In genomic region chr16:50671644-50672260, GRCh38 we compare ENCODE assay signal across 8 cellular contexts. TPM values are rescaled to one million over a fixed set of nuclear protein-coding genes. Genes with fewer than 3 reads are reported as not detected.
DNase-seq lines count a peak whose midpoint lies in the region; ATAC-seq, FAIRE-seq and TF ChIP-seq lines count a peak whose summit lies in the region.

No MANE protein-coding gene starts in this region.

- H3K27me3 ChIP-seq in body of pancreas (peaks cover 0 to 9% of the 10 kb centered on the region in 2 donors), neural cell (ENCODE audit: insufficient read depth, low read depth, low read length) (no peaks in the 10 kb centered on the region)

- peaks cover 4% of the 10 kb centered on the region for H3K4me1 ChIP-seq in body of pancreas

- H3K4me3 ChIP-seq in AG04449 (ENCODE audit: low read depth, low read length) (no peak overlapping the region), body of pancreas (no peak overlapping the region), neural cell (ENCODE audit: low read length) (no peak overlapping the region)

- CTCF ChIA-PET in AG04449 (lab: Yijun Ruan, JAX) = interaction anchor here (0.9 to 13.5 kb wide), 6 partner anchors 8 to 453 kb away, joined by 3 to 160 read pairs (median 4); no protein-coding TSS in a partner anchor

- no peak overlapping the region for H2AFZ ChIP-seq in neural cell (ENCODE audit: low read depth, low read length)

- H3K9ac ChIP-seq in neural cell (ENCODE audit: low read length) = no peak overlapping the region

- TF ChIP-seq CTCF in AG04449 (IDR thresholded peaks at IDR 0.05; ENCODE audit: insufficient read depth, low read length, missing control alignments) (peak; percentile 30), body of pancreas (IDR thresholded peaks at IDR 0.05) (peak in 4 of 7 experiments; percentile 12 to 32 (median 20)), neural cell (IDR thresholded peaks at IDR 0.05; ENCODE audit: poor library complexity, severe bottlenecking) (peak; percentile 37)

- intact Hi-C loops in body of pancreas (cut with DNase I) = loop anchor here (10.0 kb wide), 1 partner anchor 287 kb away; no protein-coding TSS in a partner anchor

- no peak for TF ChIP-seq RAD21 in neural cell (conservative IDR thresholded peaks at IDR 0.05)

- POLR2A ChIA-PET in AG04449 (lab: Yijun Ruan, JAX) = no interaction called here

- H3K79me2 ChIP-seq in neural cell (replicated peaks; ENCODE audit: insufficient read depth, low read length) = no peaks in the 10 kb centered on the region

- H3K9me2 ChIP-seq in neural cell (ENCODE audit: insufficient read depth, low read length) = no peaks in the 10 kb centered on the region

- H3F3A ChIP-seq in neural cell (ENCODE audit: insufficient read depth, low read length, poor library complexity, severe bottlenecking) = no peaks in the 10 kb centered on the region

- ATAC-seq in body of pancreas = no peak
- ATAC-seq in HG02588 (IDR thresholded peaks at IDR 0.05; ENCODE audit: unreplicated experiment) = no peak
- no peak for ATAC-seq in GM19397 (IDR thresholded peaks at IDR 0.05; ENCODE audit: unreplicated experiment)
- ATAC-seq in HG03139 (IDR thresholded peaks at IDR 0.05; ENCODE audit: unreplicated experiment) = no peak

- DNase-seq in AG04449 (ENCODE audit: low read depth, low spot score) = no peak
- DNase-seq in GM18507 (ENCODE audit: extremely low spot score, insufficient read length, low read depth) = no peak
- peak; percentile 19 for DNase-seq in SKM-1 (lab: John Stamatoyannopoulos, UW; ENCODE audit: unreplicated experiment)
- DNase-seq in body of pancreas = no peak

- H3K9me3 ChIP-seq in body of pancreas (peaks cover 0 to 13% (median 0%) of the 10 kb centered on the region in 3 donors), neural cell (ENCODE audit: low read length) (peaks cover 3% of the 10 kb centered on the region)

- H3K36me3 ChIP-seq in body of pancreas (replicated peaks in 1 of 2; ENCODE audit: insufficient read depth in 1 of 2, low read depth in 2 of 2) (no peaks in the 10 kb centered on the region), neural cell (ENCODE audit: insufficient read depth, low read length) (no peaks in the 10 kb centered on the region)

- 33 to 59% methylated on average over 2 of the region's 2 CpGs for WGBS in body of pancreas, 2 donors

- no peaks in the 10 kb centered on the region for H4K20me1 ChIP-seq in neural cell (ENCODE audit: insufficient read depth)

- FAIRE-seq in GM18507 (lab: Jason Lieb, UNC) = peak; percentile 64

- no peak overlapping the region for H3K27ac ChIP-seq in body of pancreas
- no peak overlapping the region for H3K27ac ChIP-seq in neural cell (ENCODE audit: low read length)

- no peak overlapping the region for H3K4me2 ChIP-seq in neural cell (ENCODE audit: low read length)

- TF ChIP-seq POLR2A in body of pancreas (IDR thresholded peaks at IDR 0.05) = no peak

- no peak for TF ChIP-seq EP300 in neural cell (conservative IDR thresholded peaks at IDR 0.05; ENCODE audit: poor library complexity, severe bottlenecking)

TF ChIP-seq in neural cell, 6 proteins besides CTCF, POLR2A, EP300 and RAD21:
- TF ChIP-seq SMC3 (conservative IDR thresholded peaks at IDR 0.05; ENCODE audit: poor library complexity) = peak; percentile 37
- no peak for TF ChIP-seq TAF1 (IDR thresholded peaks at IDR 0.05; ENCODE audit: low read depth)

RNA-seq across cellular contexts. Expression of gene SNX20, which starts 9.4 kb away (rescaled TPM):
- 1 to 10 TPM in 1 of 2 donors, under 1 TPM in 1; 0.99 to 2.1 TPM for total RNA-seq in body of pancreas
- not detected in 2 replicates for polyA plus RNA-seq in neural cell
- polyA minus RNA-seq in neural cell = not detected in 2 replicates

RNA-seq across cellular contexts. Expression of gene NOD2, which starts 21.7 kb away (rescaled TPM):
- 1 to 10 TPM in 1 of 2 donors, under 1 TPM in 1; 0.33 to 1.8 TPM for total RNA-seq in body of pancreas
- not detected in 2 replicates for polyA plus RNA-seq in neural cell
- not detected in 2 replicates for polyA minus RNA-seq in neural cell
